2 cellular contexts compared by ENCODE assay signal in genomic region chr2:190909680-190910079, GRCh38.
TF ChIP-seq lines count a peak whose summit lies in the region.

No MANE protein-coding gene starts in this region.

TF ChIP-seq in A549, 52 proteins besides CTCF, POLR2A, EP300 and RAD21:
- no peak for TF ChIP-seq FOXS1 (CRISPR knock-in tag; IDR thresholded peaks at IDR 0.05)

TF ChIP-seq in IMR-90, 13 proteins besides CTCF, POLR2A, EP300 and RAD21:
- TF ChIP-seq ELK1 (IDR thresholded peaks at IDR 0.05; ENCODE audit: borderline replicate concordance, low read depth, low read length), result no peak
- TF ChIP-seq RCOR1 (IDR thresholded peaks at IDR 0.05; ENCODE audit: insufficient replicate concordance, low read length), result no peak
- no peak for TF ChIP-seq SMC3 (IDR thresholded peaks at IDR 0.05; ENCODE audit: low read depth, low read length)
- no peak for TF ChIP-seq MXI1 (IDR thresholded peaks at IDR 0.05; ENCODE audit: borderline replicate concordance, low read depth, low read length)
- no peak for TF ChIP-seq CHD1 (IDR thresholded peaks at IDR 0.05; ENCODE audit: low read depth, low read length)
- no peak for TF ChIP-seq CEBPB (IDR thresholded peaks at IDR 0.05; ENCODE audit: low read depth, low read length)
- TF ChIP-seq USF2 (IDR thresholded peaks at IDR 0.05; ENCODE audit: low read depth, low read length), result no peak
- TF ChIP-seq RFX5 (IDR thresholded peaks at IDR 0.05; ENCODE audit: low read depth, low read length), result no peak
- TF ChIP-seq MAFK (IDR thresholded peaks at IDR 0.05; ENCODE audit: low read depth, low read length), result no peak
- TF ChIP-seq NFE2L2 (IDR thresholded peaks at IDR 0.05; ENCODE audit: low read depth, low read length), result no peak
- no peak for TF ChIP-seq BHLHE40 (IDR thresholded peaks at IDR 0.05; ENCODE audit: low read depth, low read length)
- no peak for TF ChIP-seq FOS (IDR thresholded peaks at IDR 0.05; ENCODE audit: low read depth, low read length)
- TF ChIP-seq MAZ (IDR thresholded peaks at IDR 0.05; ENCODE audit: borderline replicate concordance, low read depth, low read length), result no peak
TF ChIP-seq in IMR-90: peak in this region for 0.
